31 cellular contexts compared by ENCODE assay signal in genomic region chr12:37720846-37721245, GRCh38.
"Had no signal": no experiment of that assay in that cellular context is flagged by ENCODE, and none has a peak within 500 bp of the region (broad histone marks: within the 10 kb centered on the region; RNA-seq: fewer than 3 reads in every experiment).

No MANE protein-coding gene starts in this region.

- H3K4me3 ChIP-seq: adrenal gland, body of pancreas, breast epithelium had no signal

- H3K36me3 ChIP-seq: adrenal gland, brain microvascular endothelial cell, breast epithelium had no signal

- DNase-seq: activated B cell treated with CpG ODN at 0.5 μM for 24 hours; activated CD4-positive, alpha-beta memory T cell treated with anti-CD3 and anti-CD28 coated beads for 36 hours; activated CD4-positive, alpha-beta T cell treated with anti-CD3 and anti-CD28 coated beads for 4 hours; activated CD4-positive, alpha-beta T cell treated with anti-CD3 and anti-CD28 coated beads, Interleukin-2, amount 10 ng/mL, durations not matched to agents 24 days and 14 days; activated CD4-positive, alpha-beta T cell treated with anti-CD3 and anti-CD28 coated beads, Interleukin-2, amount 50 U/mL, for 1 hour; activated CD4-positive, alpha-beta T cell treated with anti-CD3 and anti-CD28 coated beads, Interleukin-2, amount 50 U/mL, for 4 hours; activated CD4-positive, CD25-positive, alpha-beta regulatory T cell treated with anti-CD3 and anti-CD28 coated beads, Interleukin-2, amount 50 U/mL, for 72 hours; activated CD8-positive, alpha-beta memory T cell treated with anti-CD3 and anti-CD28 coated beads, Interleukin-2, amount 50 U/mL, for 4 hours; activated CD8-positive, alpha-beta T cell treated with anti-CD3 and anti-CD28 coated beads for 36 hours; activated effector memory CD4-positive, alpha-beta T cell treated with anti-CD3 and anti-CD28 coated beads, Interleukin-2, amount 50 U/mL, for 16 hours; activated gamma-delta T cell treated with Interleukin-2 at 50 U/mL for 16 hours; activated naive CD4-positive, alpha-beta T cell; activated naive CD4-positive, alpha-beta T cell treated with anti-CD3 and anti-CD28 coated beads for 36 hours; activated naive CD4-positive, alpha-beta T cell treated with anti-CD3 and anti-CD28 coated beads, Interleukin-2, amount 50 U/mL, for 16 hours; activated naive CD8-positive, alpha-beta T cell treated with anti-CD3 and anti-CD28 coated beads for 36 hours; activated T-cell treated with anti-CD3 and anti-CD28 coated beads for 4 hours; activated T-cell treated with anti-CD3 and anti-CD28 coated beads, Interleukin-2, amount 50 U/mL, for 1 hour; activated T-cell treated with anti-CD3 and anti-CD28 coated beads, Interleukin-2, amount 50 U/mL, for 4 hours; activated T-cell treated with anti-CD3 and anti-CD28 coated beads, Interleukin-2, amount 50 U/mL, for 72 hours; adrenal gland; amniotic stem cell; aorta; body of pancreas; brain microvascular endothelial cell; central memory CD4-positive, alpha-beta T cell; T-helper 2 cell; T-helper 9 cell had no signal

- H3K27ac ChIP-seq: adrenal gland, body of pancreas, brain microvascular endothelial cell, breast epithelium, VCaP had no signal

- H3K27me3 ChIP-seq: adrenal gland, body of pancreas, brain microvascular endothelial cell, breast epithelium had no signal

- H3K9me3 ChIP-seq: adrenal gland, body of pancreas had no signal

- ATAC-seq: activated CD8-positive, alpha-beta T cell treated with anti-CD3 and anti-CD28 coated beads for 36 hours; activated naive CD4-positive, alpha-beta T cell treated with anti-CD3 and anti-CD28 coated beads, Interleukin-2, amount 50 U/mL, for 72 hours; activated T-cell treated with anti-CD3 and anti-CD28 coated beads, Interleukin-2, amount 50 U/mL, for 4 hours; activated T-cell treated with anti-CD3 and anti-CD28 coated beads, Interleukin-2, amount 50 U/mL, for 72 hours; activated T-helper 17 cell treated with anti-CD3 and anti-CD28 coated beads, Interleukin-2, amount 50 U/mL, for 72 hours; body of pancreas had no signal
